Comparison of ENCODE assay signal across 10 cellular contexts in genomic region chr11:119166368-119167076, GRCh38. TPM values are rescaled to one million over a fixed set of nuclear protein-coding genes. Genes with fewer than 3 reads are reported as not detected.
DNase-seq lines count a peak whose midpoint lies in the region; ATAC-seq lines count a peak whose summit lies in the region.
"Had no signal": no experiment of that assay in that cellular context is flagged by ENCODE, and none has a peak within 500 bp of the region (broad histone marks: within the 10 kb centered on the region; RNA-seq: fewer than 3 reads in every experiment).

No MANE protein-coding gene starts in this region.

- 0 out of 2 replicates have a peak, but pooled peaks cover 4% of the 10 kb centered on the region for H3F3A ChIP-seq in GM23248 (ENCODE audit: insufficient read depth)

- H3K4me3 ChIP-seq in GM23248: no peak overlapping the region
- H3K4me3 ChIP-seq in skeletal muscle satellite cell (ENCODE audit: low read length): no peak overlapping the region

- WGBS in GM23248 (ENCODE audit: low coverage in 1 of 2, low lambda C conversion rate in 2 of 2, missing lambda C conversion rate in 2 of 2), 2 experiments: 54 to 60% methylated on average over 8 of the region's 8 CpGs

- H3K4me1 ChIP-seq in GM23248 (ENCODE audit: insufficient read depth): no peaks in the 10 kb centered on the region
- H3K4me1 ChIP-seq in skeletal muscle satellite cell (ENCODE audit: control insufficient read depth, insufficient read depth, low read length): peaks cover 17% of the 10 kb centered on the region

- 0 out of 2 replicates have a peak, but pooled peaks cover 4% of the 10 kb centered on the region for H3K79me2 ChIP-seq in GM23248 (ENCODE audit: insufficient read depth)

- H4K20me1 ChIP-seq in GM23248 (ENCODE audit: insufficient read depth): no peaks in the 10 kb centered on the region

- no peak overlapping the region for H3K27ac ChIP-seq in GM23248

- H3K27me3 ChIP-seq in GM23248 (replicated peaks; ENCODE audit: insufficient read depth): no peaks in the 10 kb centered on the region
- H3K27me3 ChIP-seq in skeletal muscle satellite cell (ENCODE audit: control insufficient read depth, insufficient read depth, low read length): peaks cover 11% of the 10 kb centered on the region

- H3K4me2 ChIP-seq in GM23248 (ENCODE audit: unreplicated experiment) (no peak overlapping the region), skeletal muscle satellite cell (ENCODE audit: low read length) (peak overlapping the region; percentile 10)

- H3K9me3 ChIP-seq in GM23248 (ENCODE audit: low read depth) (no peaks in the 10 kb centered on the region), skeletal muscle satellite cell (replicated peaks; ENCODE audit: low read length) (no peaks in the 10 kb centered on the region)

- DNase-seq in GM23248 (peak; percentile 75), RKO (ENCODE audit: low spot score) (peak; percentile 75), NCI-H524 (lab: John Stamatoyannopoulos, UW) (no peak), mesenteric fat pad (ENCODE audit: low spot score) (no peak)
- no peak for DNase-seq in effector CD8-positive, alpha-beta T cell (lab: John Stamatoyannopoulos, UW)
- DNase-seq: NCI-H1436 treated with DMSO at 0.1 percent for 48 hours had no signal

- in situ Hi-C loops in GM23248 (cut with MboI): no loop called here

- H3K36me3 ChIP-seq in GM23248 (ENCODE audit: low read depth) (no peaks in the 10 kb centered on the region), skeletal muscle satellite cell (ENCODE audit: insufficient read depth, low read length) (no peaks in the 10 kb centered on the region)

- no peak overlapping the region for H3K9ac ChIP-seq in GM23248
- H3K9ac ChIP-seq in skeletal muscle satellite cell (ENCODE audit: low read depth, low read length): no peak overlapping the region

- H3K9me2 ChIP-seq in GM23248 (ENCODE audit: insufficient read depth): no peaks in the 10 kb centered on the region

- ATAC-seq in esophagus mucosa: peak; percentile 64
- ATAC-seq: activated CD4-positive, CD25-positive, alpha-beta regulatory T cell treated with anti-CD3 and anti-CD28 coated beads, Interleukin-2, amount 50 U/mL, for 24 hours had no signal

- H2AFZ ChIP-seq in GM23248: no peak overlapping the region

RNA-seq across cellular contexts. Expression of gene NLRX1, which starts 2.0 kb away (rescaled TPM):
- 19.7 and 28.0 TPM in 2 replicates for total RNA-seq in GM23248 (2014; rRNA removed; shearing (Covaris generic))
- polyA plus RNA-seq in GM23248 (2016; fragmentation: Nextera tagmentation; extraction: Ambion mirVana): 13.4 and 13.8 TPM in 2 replicates
- total RNA-seq in esophagus mucosa: 60.3 TPM
- 10.1 and 10.5 TPM in 2 replicates for total RNA-seq in skeletal muscle satellite cell (2012; rRNA removed)
- 16.3 TPM for total RNA-seq in mesenteric fat pad

RNA-seq across cellular contexts. Expression of gene ABCG4, which starts 17.7 kb away (rescaled TPM):
- total RNA-seq in GM23248 (2014; rRNA removed; shearing (Covaris generic)): not detected in 2 replicates
- polyA plus RNA-seq in GM23248 (2016; fragmentation: Nextera tagmentation; extraction: Ambion mirVana): 0.06 and 0.14 TPM in 2 replicates
- 0.52 TPM for total RNA-seq in esophagus mucosa
- total RNA-seq in skeletal muscle satellite cell (2012; rRNA removed): not detected in 2 replicates
- not detected for total RNA-seq in mesenteric fat pad
- total RNA-seq: OCI-LY7 had no signal

RNA-seq across cellular contexts. Expression of gene NHERF4, which starts 18.8 kb away (rescaled TPM):
- total RNA-seq in GM23248 (2014; rRNA removed; shearing (Covaris generic)): not detected in 2 replicates
- not detected in 2 replicates for polyA plus RNA-seq in GM23248 (2016; fragmentation: Nextera tagmentation; extraction: Ambion mirVana)
- not detected for total RNA-seq in esophagus mucosa
- not detected in 2 replicates for total RNA-seq in skeletal muscle satellite cell (2012; rRNA removed)
- not detected for total RNA-seq in mesenteric fat pad
- total RNA-seq: OCI-LY7 had no signal

RNA-seq across cellular contexts. Expression of gene CBL, which starts 39.6 kb away (rescaled TPM):
- 7.8 and 8.6 TPM in 2 replicates for total RNA-seq in GM23248 (2014; rRNA removed; shearing (Covaris generic))
- polyA plus RNA-seq in GM23248 (2016; fragmentation: Nextera tagmentation; extraction: Ambion mirVana): 5.0 and 5.8 TPM in 2 replicates
- total RNA-seq in esophagus mucosa (11.0 TPM), mesenteric fat pad (30.4 TPM)
- total RNA-seq in skeletal muscle satellite cell (2012; rRNA removed): 7.4 and 7.9 TPM in 2 replicates

RNA-seq across cellular contexts. Expression of gene HINFP, which starts 45.1 kb away (rescaled TPM):
- 24.9 and 31.8 TPM in 2 replicates for total RNA-seq in GM23248 (2014; rRNA removed; shearing (Covaris generic))
- polyA plus RNA-seq in GM23248 (2016; fragmentation: Nextera tagmentation; extraction: Ambion mirVana): 8.3 and 9.1 TPM in 2 replicates
- total RNA-seq in esophagus mucosa (13.2 TPM), mesenteric fat pad (13.5 TPM)
- total RNA-seq in skeletal muscle satellite cell (2012; rRNA removed): 8.3 and 10.4 TPM in 2 replicates

Comparison
In these comparisons a context has a peak if more than half of its experiments do, and no peak if none do; other contexts are left out.
1. DNase-seq: peak in GM23248 (single experiment) and RKO (single experiment); none in effector CD8-positive, alpha-beta T cell (single experiment), NCI-H524 (0 of 2) and mesenteric fat pad (single experiment).